8 cellular contexts compared by ENCODE assay signal in genomic region chr18:49814147-49814499, GRCh38. TPM values are rescaled to one million over a fixed set of nuclear protein-coding genes. Genes with fewer than 3 reads are reported as not detected.
A peak's percentile ranks its signal among the peaks of the same experiment; 100 is the strongest.
DNase-seq lines count a peak whose midpoint lies in the region; ATAC-seq, FAIRE-seq and TF ChIP-seq lines count a peak whose summit lies in the region.

No MANE protein-coding gene starts in this region.

- H3K18ac ChIP-seq in IMR-90 (ENCODE audit: low read depth, low read length) = peak overlapping the region; percentile 25

- H2BK120ac ChIP-seq in IMR-90 (ENCODE audit: low read depth, low read length) = peak overlapping the region; percentile 86

- H3K9me1 ChIP-seq in IMR-90 (ENCODE audit: insufficient read depth, low read length) = no peaks in the 10 kb centered on the region

- H2AK5ac ChIP-seq in IMR-90 (ENCODE audit: low read depth, low read length) = peak overlapping the region; percentile 57; the same call in 1 of the 2 replicates

- H2AFZ ChIP-seq in IMR-90 (replicated peaks; ENCODE audit: low read length, poor library complexity) = peak overlapping the region; percentile 96

- no peaks in the 10 kb centered on the region for H4K20me1 ChIP-seq in IMR-90 (ENCODE audit: insufficient read depth, low read length)

- WGBS in IMR-90 (ENCODE audit: extremely low coverage in 2 of 2, insufficient read length in 1 of 2), 2 experiments = 0% methylated on average over 16 of the region's 24 CpGs; no CpG with 5 or more reads in 1 of the 2 experiments

- in situ Hi-C loops in IMR-90 (cut with MboI; ENCODE audit: low sequenced_read_pairs) = no loop called here

- dilution Hi-C loops in IMR-90 (cut with HindIII; ENCODE audit: low sequenced_read_pairs, unreplicated experiment) = no loop called here

- peak overlapping the region; percentile 71 for H3K56ac ChIP-seq in IMR-90 (ENCODE audit: extremely low read depth, insufficient read depth, low read length)

- H3K4ac ChIP-seq in IMR-90 (ENCODE audit: low read depth, low read length) = peak overlapping the region; percentile 90

- peaks cover 7% of the 10 kb centered on the region for H3K36me3 Mint-ChIP-seq in T-helper 17 cell (ENCODE audit: low read depth)

- peaks cover 10% of the 10 kb centered on the region for H3K4me1 ChIP-seq in IMR-90 (ENCODE audit: control insufficient read depth, insufficient read depth, low read length)

- BruUV-seq in IMR-90 (replicated peaks; lab: Mats Ljungman, UMichigan) = TSS peak; percentile 100

- H3K27me3 Mint-ChIP-seq in T-helper 17 cell = no peaks in the 10 kb centered on the region

- H4K8ac ChIP-seq in IMR-90 (ENCODE audit: low read depth in 2 of 2, low read length in 2 of 2) = peak overlapping the region; percentile 80 to 81; a peak in 3 of 4 replicates

- peak overlapping the region; percentile 69 for H3K4me3 ChIP-seq in IMR-90 (ENCODE audit: insufficient read depth, low read depth, low read length)

- DNase-seq in D341Med (ENCODE audit: low spot score) (peak; percentile 85), IMR-90 (peak; percentile 69), T-helper 17 cell (peak in 1 of 3 donors; percentile 11), cerebellum (ENCODE audit: low spot score) (peak; percentile 33), left kidney (ENCODE audit: low read depth, low spot score) (peak; percentile 87), GM19239 (ENCODE audit: insufficient read length, low spot score) (no peak)
- peak; percentile 29 to 59 (median 44) for DNase-seq in stimulated activated CD4-positive, alpha-beta T cell treated with anti-CD3 and anti-CD28 coated beads, TNF-alpha, amount 100 ng/mL, for 48 hours (ENCODE audit: low read depth in 3 of 3)

- no peaks in the 10 kb centered on the region for H3K27me3 ChIP-seq in IMR-90 (ENCODE audit: control insufficient read depth, insufficient read depth, low read length)

- peak overlapping the region; percentile 91 for H4K91ac ChIP-seq in IMR-90 (ENCODE audit: insufficient read depth, low read depth, low read length)

- H3K4me3 Mint-ChIP-seq in T-helper 17 cell = peak overlapping the region; percentile 100

- peak overlapping the region; percentile 76; the same call in 1 of the 3 replicates for H2BK15ac ChIP-seq in IMR-90 (ENCODE audit: low read depth, low read length)

- ATAC-seq in GM21423 (IDR thresholded peaks at IDR 0.05; ENCODE audit: unreplicated experiment) (peak; percentile 18), IMR-90 (ENCODE audit: low read depth) (peak; percentile 52), T-helper 17 cell (peak; percentile 40)

- peaks cover 22 to 42% of the 10 kb centered on the region in 2 experiments for H3K79me1 ChIP-seq in IMR-90 (ENCODE audit: low read depth in 1 of 2, low read length in 2 of 2)

- H4K5ac ChIP-seq in IMR-90 (ENCODE audit: low read depth, low read length) = peak overlapping the region; percentile 21

- TF ChIP-seq RAD21 in IMR-90 (IDR thresholded peaks at IDR 0.05; ENCODE audit: low read length) = no peak

- H3K27ac ChIP-seq in IMR-90 (ENCODE audit: insufficient read depth, low read length) = peak overlapping the region; percentile 83

- intact Hi-C loops in IMR-90 (cut with micrococcal nuclease) = no loop called here

- POLR2A ChIA-PET in IMR-90 (lab: Charles Lee; ENCODE audit: unreplicated experiment) = interaction anchor here (0.5 to 0.6 kb wide), 2 partner anchors 24 to 63 kb away, joined by 4 read pairs; no protein-coding TSS in a partner anchor

- peaks cover 47% of the 10 kb centered on the region for H3K4me1 Mint-ChIP-seq in T-helper 17 cell

- H3K4me2 ChIP-seq in IMR-90 (ENCODE audit: low read depth, low read length) = peak overlapping the region; percentile 44

- FAIRE-seq in GM19239 (lab: Jason Lieb, UNC) = no peak

- peak overlapping the region; percentile 87 for H3K9ac ChIP-seq in IMR-90 (ENCODE audit: low read depth, low read length)

- H3K9me3 ChIP-seq in IMR-90 (ENCODE audit: control insufficient read depth, insufficient read depth, low read length) (no peaks in the 10 kb centered on the region), T-helper 17 cell (ENCODE audit: control insufficient read depth, low read length, poor library complexity, severe bottlenecking) (no peaks in the 10 kb centered on the region)

- CTCF ChIA-PET in IMR-90 (lab: Yijun Ruan, JAX) = no interaction called here

- no peak for TF ChIP-seq CTCF in IMR-90 (conservative IDR thresholded peaks at IDR 0.05; ENCODE audit: low read depth, low read length)

- H3K36me3 ChIP-seq in IMR-90 (ENCODE audit: control insufficient read depth, insufficient read depth, low read length) = no peaks in the 10 kb centered on the region

- H2AK9ac ChIP-seq in IMR-90 (replicated peaks; ENCODE audit: low read depth, low read length, poor library complexity) = peak overlapping the region; percentile 77

- TF ChIP-seq POLR2A in IMR-90 (IDR thresholded peaks at IDR 0.05; ENCODE audit: low read depth, low read length) = no peak

- H3K23ac ChIP-seq in IMR-90 (ENCODE audit: low read depth, low read length) = peak overlapping the region; percentile 97

- peak overlapping the region; percentile 83 for H2BK5ac ChIP-seq in IMR-90 (ENCODE audit: low read depth, low read length, poor library complexity, severe bottlenecking)

- H2BK20ac ChIP-seq in IMR-90 (ENCODE audit: low read depth, low read length) = no peak overlapping the region

- peak overlapping the region; percentile 96 for H3K14ac ChIP-seq in IMR-90 (replicated peaks; ENCODE audit: low read depth, low read length)

- H3K27ac Mint-ChIP-seq in T-helper 17 cell = peak overlapping the region; percentile 95

TF ChIP-seq in IMR-90, 13 proteins besides CTCF, POLR2A, EP300 and RAD21:
- TF ChIP-seq MAFK (IDR thresholded peaks at IDR 0.05; ENCODE audit: low read depth, low read length) (no peak), USF2 (IDR thresholded peaks at IDR 0.05; ENCODE audit: low read depth, low read length) (no peak), FOS (IDR thresholded peaks at IDR 0.05; ENCODE audit: low read depth, low read length) (0 out of 2 replicates have a peak, but pooled peaks have one; percentile 4), MAZ (IDR thresholded peaks at IDR 0.05; ENCODE audit: borderline replicate concordance, low read depth, low read length) (no peak; the same call in 1 of the 2 replicates), RFX5 (IDR thresholded peaks at IDR 0.05; ENCODE audit: low read depth, low read length) (no peak), NFE2L2 (IDR thresholded peaks at IDR 0.05; ENCODE audit: low read depth, low read length) (no peak), BHLHE40 (IDR thresholded peaks at IDR 0.05; ENCODE audit: low read depth, low read length) (no peak), CHD1 (IDR thresholded peaks at IDR 0.05; ENCODE audit: low read depth, low read length) (no peak), SMC3 (IDR thresholded peaks at IDR 0.05; ENCODE audit: low read depth, low read length) (no peak), MXI1 (IDR thresholded peaks at IDR 0.05; ENCODE audit: borderline replicate concordance, low read depth, low read length) (peak; percentile 29; the same call in 1 of the 2 replicates), RCOR1 (IDR thresholded peaks at IDR 0.05; ENCODE audit: insufficient replicate concordance, low read length) (no peak), CEBPB (IDR thresholded peaks at IDR 0.05; ENCODE audit: low read depth, low read length) (peak; percentile 76)
- TF ChIP-seq, protein P1, sequence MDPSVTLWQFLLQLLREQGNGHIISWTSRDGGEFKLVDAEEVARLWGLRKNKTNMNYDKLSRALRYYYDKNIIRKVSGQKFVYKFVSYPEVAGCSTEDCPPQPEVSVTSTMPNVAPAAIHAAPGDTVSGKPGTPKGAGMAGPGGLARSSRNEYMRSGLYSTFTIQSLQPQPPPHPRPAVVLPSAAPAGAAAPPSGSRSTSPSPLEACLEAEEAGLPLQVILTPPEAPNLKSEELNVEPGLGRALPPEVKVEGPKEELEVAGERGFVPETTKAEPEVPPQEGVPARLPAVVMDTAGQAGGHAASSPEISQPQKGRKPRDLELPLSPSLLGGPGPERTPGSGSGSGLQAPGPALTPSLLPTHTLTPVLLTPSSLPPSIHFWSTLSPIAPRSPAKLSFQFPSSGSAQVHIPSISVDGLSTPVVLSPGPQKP (IDR thresholded peaks at IDR 0.05; ENCODE audit: borderline replicate concordance, low read depth, low read length) = no peak

RNA-seq across cellular contexts. Expression of gene ACAA2, which starts 0.8 kb away (rescaled TPM):
- total RNA-seq in IMR-90 (2012; rRNA removed) (61.5 and 71.7 TPM in 2 replicates), T-helper 17 cell (10 to 100 TPM; 19.8 to 21.4 TPM), cerebellum (24.6 TPM)
- polyA plus RNA-seq in IMR-90 (2012; rRNA removed) = 19.0 and 24.4 TPM in 2 replicates
- polyA plus RNA-seq in IMR-90 (2012; cell fraction: cytosol; rRNA removed) = 6.5 and 12.8 TPM in 2 replicates
- polyA plus RNA-seq in IMR-90 (2012; cell fraction: nucleus; rRNA removed; ENCODE audit: low replicate concordance) = 2.4 and 15.0 TPM in 2 replicates
